Comparison of ENCODE assay signal across 15 cellular contexts in the genomic region with DNA sequence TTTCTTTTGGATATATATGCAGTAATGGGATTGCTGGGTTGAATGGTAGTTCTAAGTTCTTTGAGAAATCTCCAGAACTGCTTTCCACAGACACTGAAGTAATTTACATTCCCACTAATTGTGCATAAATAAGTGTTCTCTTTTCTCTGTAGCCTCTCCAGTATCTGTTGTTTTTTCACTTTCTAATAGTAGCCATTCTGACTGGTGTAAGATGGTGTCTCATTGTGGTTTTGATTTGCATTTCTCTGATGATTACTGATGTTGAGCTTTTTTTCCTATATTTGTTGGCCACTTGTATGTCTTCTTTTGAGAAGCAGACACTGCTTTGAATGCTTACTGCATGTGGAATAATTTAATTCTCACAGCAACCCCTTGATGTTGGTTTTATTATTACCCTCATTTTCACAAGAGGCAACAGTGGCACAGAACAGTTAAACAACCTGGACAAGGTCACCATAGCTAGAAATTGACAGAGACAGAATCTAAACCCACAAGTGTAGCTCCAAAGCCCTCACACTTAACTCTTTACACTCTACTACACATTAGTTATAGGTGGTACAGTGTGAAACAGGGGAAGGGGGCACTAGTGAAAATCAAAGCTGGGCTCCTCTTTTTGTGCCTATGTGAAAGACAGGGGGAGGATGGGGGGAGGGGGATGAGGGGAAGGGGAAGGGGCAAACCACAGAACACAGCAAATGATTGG.
A peak's percentile ranks its signal among the peaks of the same experiment; 100 is the strongest.
DNase-seq lines count a peak whose midpoint lies in the region; ATAC-seq lines count a peak whose summit lies in the region.
"Had no signal": no experiment of that assay in that cellular context is flagged by ENCODE, and none has a peak within 500 bp of the region (broad histone marks: within the 10 kb centered on the region; RNA-seq: fewer than 3 reads in every experiment).

No MANE protein-coding gene starts in this region.

- no peak for DNase-seq in NCI-H2171 (lab: John Stamatoyannopoulos, UW)
- DNase-seq in NCI-H2107 treated with DMSO at 0.1 percent for 48 hours (lab: John Stamatoyannopoulos, UW; ENCODE audit: unreplicated experiment), result no peak
- DNase-seq in GDM1 (lab: John Stamatoyannopoulos, UW), result no peak
- DNase-seq in SW 1271 (lab: John Stamatoyannopoulos, UW), result no peak
- DNase-seq: activated B cell treated with CpG ODN at 0.5 μM for 24 hours; activated T-cell treated with anti-CD3 and anti-CD28 coated beads, Interleukin-2, amount 50 U/mL, for 1 hour; amygdala; dorsolateral prefrontal cortex; IMR-90; NCI-H146; stimulated activated CD4-positive, alpha-beta T cell treated with anti-CD3 and anti-CD28 coated beads, Interleukin-4, amount 100 ng/mL, for 4 hours had no signal

- ATAC-seq in GM18867 (IDR thresholded peaks at IDR 0.05; ENCODE audit: unreplicated experiment), result peak; percentile 94
- ATAC-seq in GM21447 (IDR thresholded peaks at IDR 0.05; ENCODE audit: unreplicated experiment), result peak; percentile 87
- peak; percentile 50 for ATAC-seq in HG02970 (IDR thresholded peaks at IDR 0.05; ENCODE audit: low FRiP score, unreplicated experiment)
- ATAC-seq in HG03520 (IDR thresholded peaks at IDR 0.05; ENCODE audit: unreplicated experiment), result peak; percentile 84
